In genomic region chr6:34720160-34720559, GRCh38 we compare ENCODE assay signal across 2 cellular contexts.
TF ChIP-seq lines count a peak whose summit lies in the region.

No MANE protein-coding gene starts in this region.

TF ChIP-seq in WTC11, 78 proteins besides CTCF, POLR2A, EP300 and RAD21:
- peak; percentile 53; the same call in 1 of the 2 replicates for TF ChIP-seq MAX (CRISPR knock-in tag; IDR thresholded peaks at IDR 0.05)

TF ChIP-seq in HepG2, 621 proteins besides CTCF, POLR2A, EP300 and RAD21:
- TF ChIP-seq, protein P1, sequence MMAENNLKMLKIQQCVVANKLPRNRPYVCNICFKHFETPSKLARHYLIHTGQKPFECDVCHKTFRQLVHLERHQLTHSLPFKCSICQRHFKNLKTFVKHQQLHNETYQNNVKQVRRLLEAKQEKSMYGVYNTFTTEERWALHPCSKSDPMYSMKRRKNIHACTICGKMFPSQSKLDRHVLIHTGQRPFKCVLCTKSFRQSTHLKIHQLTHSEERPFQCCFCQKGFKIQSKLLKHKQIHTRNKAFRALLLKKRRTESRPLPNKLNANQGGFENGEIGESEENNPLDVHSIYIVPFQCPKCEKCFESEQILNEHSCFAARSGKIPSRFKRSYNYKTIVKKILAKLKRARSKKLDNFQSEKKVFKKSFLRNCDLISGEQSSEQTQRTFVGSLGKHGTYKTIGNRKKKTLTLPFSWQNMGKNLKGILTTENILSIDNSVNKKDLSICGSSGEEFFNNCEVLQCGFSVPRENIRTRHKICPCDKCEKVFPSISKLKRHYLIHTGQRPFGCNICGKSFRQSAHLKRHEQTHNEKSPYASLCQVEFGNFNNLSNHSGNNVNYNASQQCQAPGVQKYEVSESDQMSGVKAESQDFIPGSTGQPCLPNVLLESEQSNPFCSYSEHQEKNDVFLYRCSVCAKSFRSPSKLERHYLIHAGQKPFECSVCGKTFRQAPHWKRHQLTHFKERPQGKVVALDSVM (CRISPR knock-in tag; IDR thresholded peaks at IDR 0.05): peak; percentile 75
- 0 out of 2 replicates have a peak, but pooled peaks have one; percentile 19 for TF ChIP-seq ZNF652 (CRISPR knock-in tag; IDR thresholded peaks at IDR 0.05; ENCODE audit: borderline replicate concordance, low read depth)
